In genomic region chr17:75490173-75490743, GRCh38 we compare ENCODE assay signal across 23 cellular contexts. TPM values are rescaled to one million over a fixed set of nuclear protein-coding genes. Genes with fewer than 3 reads are reported as not detected.
DNase-seq lines count a peak whose midpoint lies in the region; ATAC-seq and TF ChIP-seq lines count a peak whose summit lies in the region.
"Had no signal": no experiment of that assay in that cellular context is flagged by ENCODE, and none has a peak within 500 bp of the region (broad histone marks: within the 10 kb centered on the region; RNA-seq: fewer than 3 reads in every experiment).

No MANE protein-coding gene starts in this region.

- TF ChIP-seq CTCF in breast epithelium (IDR thresholded peaks at IDR 0.05) (no peak), MCF 10A (IDR thresholded peaks at IDR 0.05; ENCODE audit: unreplicated experiment) (no peak), left ventricle myocardium inferior (IDR thresholded peaks at IDR 0.05; ENCODE audit: borderline replicate concordance) (no peak), nephron progenitor cell (IDR thresholded peaks at IDR 0.05) (no peak), transverse colon (IDR thresholded peaks at IDR 0.05) (no peak)

- H3K36me3 Mint-ChIP-seq in MCF 10A (ENCODE audit: insufficient read depth, unreplicated experiment) (peaks cover 16% of the 10 kb centered on the region), nephron progenitor cell (ENCODE audit: low read depth) (no peaks in the 10 kb centered on the region)

- no peak overlapping the region for H3K27ac Mint-ChIP-seq in MCF 10A (ENCODE audit: low read depth, unreplicated experiment)
- peak overlapping the region; percentile 74 for H3K27ac Mint-ChIP-seq in nephron progenitor cell
- H3K27ac Mint-ChIP-seq: activated CD4-positive, alpha-beta T cell treated with anti-CD3 and anti-CD28 coated beads, Interleukin-2, amount 10 ng/mL, durations not matched to agents 24 days and 14 days had no signal

- no peak for ATAC-seq in HG02623 (IDR thresholded peaks at IDR 0.05; ENCODE audit: unreplicated experiment)

- no peaks in the 10 kb centered on the region for H3K4me1 Mint-ChIP-seq in MCF 10A (ENCODE audit: insufficient read depth, unreplicated experiment)
- peaks cover 16% of the 10 kb centered on the region for H3K4me1 Mint-ChIP-seq in nephron progenitor cell

- H3K4me1 ChIP-seq in breast epithelium (no peaks in the 10 kb centered on the region), left ventricle myocardium inferior (peaks cover 61% of the 10 kb centered on the region), transverse colon (peaks cover 0 to 29% (median 12%) of the 10 kb centered on the region in 4 donors)

- TF ChIP-seq POLR2A in breast epithelium (IDR thresholded peaks at IDR 0.05) (no peak), transverse colon (IDR thresholded peaks at IDR 0.05) (peak; percentile 29)

- H3K9me3 ChIP-seq in breast epithelium, result no peaks in the 10 kb centered on the region
- H3K9me3 ChIP-seq in left ventricle myocardium inferior (replicated peaks), result no peaks in the 10 kb centered on the region
- H3K9me3 ChIP-seq in transverse colon, result no peaks in the 10 kb centered on the region
- H3K9me3 ChIP-seq: sigmoid colon had no signal

- intact Hi-C loops in breast epithelium (cut with DNase I; ENCODE audit: low total_unique reads) (no loop called here), MCF 10A (cut with micrococcal nuclease) (no loop called here), left ventricle myocardium inferior (cut with micrococcal nuclease) (no loop called here), transverse colon (cut with DNase I; ENCODE audit: low total_unique reads) (no loop called here)

- peak overlapping the region; percentile 17 to 62 for H3K27ac ChIP-seq in breast epithelium
- peak overlapping the region; percentile 56 for H3K27ac ChIP-seq in left ventricle myocardium inferior (replicated peaks)
- H3K27ac ChIP-seq in transverse colon, result peak overlapping the region; percentile 37 to 75 (median 68)
- H3K27ac ChIP-seq: C4-2B, coronary artery had no signal

- in situ Hi-C loops in transverse colon (cut with MboI; ENCODE audit: low pct_ligation_motif_present in 1 of 4, low pct_unique_long_range_greater_than_20kb in 1 of 4, low sequenced_read_pairs in 3 of 4), result loop anchor here in 1 of 4 donors (10.0 kb wide), 1 partner anchor 65 kb away; no protein-coding TSS in a partner anchor

- H3K27me3 ChIP-seq in breast epithelium (no peaks in the 10 kb centered on the region), left ventricle myocardium inferior (ENCODE audit: low read depth) (no peaks in the 10 kb centered on the region), transverse colon (no peaks in the 10 kb centered on the region)
- H3K27me3 ChIP-seq: sigmoid colon had no signal

- H3K36me3 ChIP-seq in breast epithelium (no peaks in the 10 kb centered on the region), left ventricle myocardium inferior (peaks cover 41% of the 10 kb centered on the region), transverse colon (peaks cover 0 to 18% (median 2%) of the 10 kb centered on the region in 4 donors)

- BruUV-seq in MCF 10A (replicated peaks; lab: Mats Ljungman, UMichigan), result no TSS peak

- H3K9me3 Mint-ChIP-seq in MCF 10A (ENCODE audit: unreplicated experiment) (no peaks in the 10 kb centered on the region), nephron progenitor cell (no peaks in the 10 kb centered on the region)
- H3K9me3 Mint-ChIP-seq: activated CD4-positive, alpha-beta T cell treated with anti-CD3 and anti-CD28 coated beads, Interleukin-2, amount 10 ng/mL, durations not matched to agents 24 days and 14 days had no signal

- H3K4me3 Mint-ChIP-seq in MCF 10A (ENCODE audit: unreplicated experiment), result no peak overlapping the region
- H3K4me3 Mint-ChIP-seq in nephron progenitor cell, result no peak overlapping the region
- H3K4me3 Mint-ChIP-seq: activated CD4-positive, alpha-beta T cell treated with anti-CD3 and anti-CD28 coated beads, Interleukin-2, amount 10 ng/mL, durations not matched to agents 24 days and 14 days had no signal

- TF ChIP-seq EP300 in transverse colon (IDR thresholded peaks at IDR 0.05; ENCODE audit: low read depth), result no peak

- DNase-seq in breast epithelium (ENCODE audit: low spot score in 2 of 2) (no peak), MCF 10A (ENCODE audit: unreplicated experiment) (no peak), left ventricle myocardium inferior (no peak), nephron progenitor cell (no peak), transverse colon (peak; percentile 70), NCI-H226 (no peak)
- no peak for DNase-seq in activated CD4-positive, alpha-beta T cell treated with anti-CD3 and anti-CD28 coated beads for 48 hours
- DNase-seq: activated CD4-positive, alpha-beta T cell treated with anti-CD3 and anti-CD28 coated beads, Interleukin-2, amount 10 ng/mL, durations not matched to agents 24 days and 14 days; activated naive CD4-positive, alpha-beta T cell; activated T-cell treated with anti-CD3 and anti-CD28 coated beads for 4 hours; aorta; DMS 273 treated with DMSO at 0.1 percent for 48 hours; GF-D8; NCI-H1092; NCI-H524; nucleus accumbens; SHP77; sigmoid colon; stimulated activated CD4-positive, alpha-beta T cell treated with anti-CD3 and anti-CD28 coated beads, Interleukin-2, amount 100 ng/mL, for 24 hours; T-helper 1 cell had no signal

- POLR2A ChIA-PET in MCF 10A (lab: Yijun Ruan, JAX), result interaction anchor here (0.7 to 1.0 kb wide), 2 partner anchors 9 to 290 kb away, joined by 3 read pairs; no protein-coding TSS in a partner anchor

- 63% methylated on average over 14 of the region's 14 CpGs; no CpG with 5 or more reads in 1 of the 2 donors for WGBS in transverse colon (ENCODE audit: low coverage in 1 of 2), 2 donors

- H3K27me3 Mint-ChIP-seq in MCF 10A (ENCODE audit: insufficient read depth, unreplicated experiment) (no peaks in the 10 kb centered on the region), nephron progenitor cell (ENCODE audit: low read depth, poor library complexity) (peaks cover 3% of the 10 kb centered on the region)
- H3K27me3 Mint-ChIP-seq: activated CD4-positive, alpha-beta T cell treated with anti-CD3 and anti-CD28 coated beads, Interleukin-2, amount 10 ng/mL, durations not matched to agents 24 days and 14 days had no signal

- H3K4me3 ChIP-seq in breast epithelium, result no peak overlapping the region
- H3K4me3 ChIP-seq in left ventricle myocardium inferior, result no peak overlapping the region
- H3K4me3 ChIP-seq in transverse colon, result no peak overlapping the region
- H3K4me3 ChIP-seq: coronary artery, sigmoid colon had no signal

- CTCF ChIA-PET in MCF 10A (lab: Yijun Ruan, JAX), result interaction anchor here (0.7 to 1.4 kb wide), 2 partner anchors 14 to 26 kb away, joined by 3 to 4 read pairs; partner anchors contain the start of gene TSEN54

RNA-seq across cellular contexts. Expression of gene CASKIN2, which starts 25.1 kb away (rescaled TPM):
- total RNA-seq in breast epithelium (10 to 100 TPM in 2 of 3 donors, 1 to 10 TPM in 1; 10.0 to 23.3 (median 14.6) TPM), MCF 10A (2022) (19.2 and 19.8 TPM in 2 replicates), left ventricle myocardium inferior (34.3 TPM), transverse colon (100 to 1,000 TPM in 1 of 4 donors, 10 to 100 TPM in 3; 16.5 to 128 (median 24.8) TPM)

RNA-seq across cellular contexts. Expression of gene TSEN54, which starts 26.1 kb away (rescaled TPM):
- total RNA-seq in breast epithelium (10 to 100 TPM; 18.4 to 34.7 (median 31.2) TPM), MCF 10A (2022) (13.3 and 15.6 TPM in 2 replicates), left ventricle myocardium inferior (6.8 TPM), transverse colon (100 to 1,000 TPM in 1 of 4 donors, 10 to 100 TPM in 3; 36.6 to 105 (median 61.2) TPM)

RNA-seq across cellular contexts. Expression of gene TMEM94, which starts 33.8 kb away (rescaled TPM):
- 10 to 100 TPM; 45.1 to 62.5 (median 51.1) TPM for total RNA-seq in breast epithelium
- total RNA-seq in MCF 10A (2022), result 42.8 and 46.5 TPM in 2 replicates
- total RNA-seq in left ventricle myocardium inferior, result 38.8 TPM
- 100 to 1,000 TPM; 128 to 708 (median 280) TPM for total RNA-seq in transverse colon

RNA-seq across cellular contexts. Expression of gene LLGL2, which starts 35.2 kb away (rescaled TPM):
- total RNA-seq in breast epithelium (10 to 100 TPM in 2 of 3 donors, 1 to 10 TPM in 1; 4.6 to 60.2 (median 52.4) TPM), MCF 10A (2022) (19.8 and 21.2 TPM in 2 replicates), left ventricle myocardium inferior (2.0 TPM), transverse colon (1,000 to 10,000 TPM in 1 of 4 donors, 100 to 1,000 TPM in 3; 326 to 1,573 (median 641) TPM)
